ENCODE assay signal across 23 cellular contexts in the genomic region with DNA sequence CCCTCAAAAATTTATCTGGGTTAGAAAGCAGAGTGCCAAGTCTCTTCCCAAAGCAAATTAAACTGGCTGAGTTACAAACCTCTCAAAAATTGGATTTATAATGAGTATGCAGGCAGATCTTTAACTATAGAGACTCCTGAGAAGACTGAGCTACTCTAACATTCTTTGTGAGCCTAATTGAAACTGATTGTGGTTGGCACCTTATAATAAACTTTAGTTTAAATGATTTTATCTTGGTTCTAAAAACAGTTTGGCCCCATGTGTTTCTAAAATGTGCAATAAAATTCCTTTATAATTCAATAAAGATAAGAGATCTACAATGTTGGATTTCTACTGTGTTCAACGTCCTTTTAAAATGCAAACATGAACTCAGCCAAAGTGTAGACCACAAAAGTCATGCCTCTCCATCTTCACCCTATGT.
"Had no signal": no experiment of that assay in that cellular context is flagged by ENCODE, and none has a peak within 500 bp of the region (broad histone marks: within the 10 kb centered on the region; RNA-seq: fewer than 3 reads in every experiment).

No MANE protein-coding gene starts in this region.

- H3K9me3 Mint-ChIP-seq: neural crest cell; stimulated activated naive B cell treated with anti-CD40 and anti-IgM and Interleukin-4, amounts not matched to agents 10 μg/mL and 1 μg/mL and 100 μg/mL, for 72 hours had no signal

- H3K4me3 Mint-ChIP-seq: natural killer cell; neural crest cell; stimulated activated naive B cell treated with anti-CD40 and anti-IgM and Interleukin-4, amounts not matched to agents 10 μg/mL and 1 μg/mL and 100 μg/mL, for 72 hours; stimulated activated naive CD8-positive, alpha-beta T cell treated with anti-CD3 and anti-CD28 coated beads, Interleukin-15, amount 100 ng/mL, for 72 hours had no signal

- H3K4me1 Mint-ChIP-seq: natural killer cell; neural crest cell; stimulated activated naive B cell treated with anti-CD40 and anti-IgM and Interleukin-4, amounts not matched to agents 10 μg/mL and 1 μg/mL and 100 μg/mL, for 72 hours; stimulated activated naive CD8-positive, alpha-beta T cell treated with anti-CD3 and anti-CD28 coated beads, Interleukin-15, amount 100 ng/mL, for 72 hours had no signal

- H3K27me3 Mint-ChIP-seq: progenitor cell of endocrine pancreas; stimulated activated naive B cell treated with anti-CD40 and anti-IgM and Interleukin-4, amounts not matched to agents 10 μg/mL and 1 μg/mL and 100 μg/mL, for 72 hours; stimulated activated naive CD8-positive, alpha-beta T cell treated with anti-CD3 and anti-CD28 coated beads, Interleukin-15, amount 100 ng/mL, for 72 hours had no signal

- DNase-seq: cortex of kidney; dorsolateral prefrontal cortex; effector CD8-positive, alpha-beta T cell; foreskin melanocyte; head of caudate nucleus; hypothalamus; kidney glomerular epithelial cell; mammary epithelial cell; natural killer cell; pancreas; stimulated activated CD4-positive, alpha-beta T cell treated with anti-CD3 and anti-CD28 coated beads, Interleukin-2, amount 100 ng/mL, for 24 hours; stimulated activated CD4-positive, alpha-beta T cell treated with anti-CD3 and anti-CD28 coated beads, Interleukin-4, amount 100 ng/mL, for 4 hours; stimulated activated naive B cell treated with anti-CD40 and anti-IgM and Interleukin-4, amounts not matched to agents 10 μg/mL and 1 μg/mL and 100 μg/mL, for 72 hours; stimulated activated naive CD8-positive, alpha-beta T cell treated with anti-CD3 and anti-CD28 coated beads, Interleukin-15, amount 100 ng/mL, for 72 hours; testis; upper lobe of right lung had no signal

- H3K36me3 Mint-ChIP-seq: natural killer cell; stimulated activated naive B cell treated with anti-CD40 and anti-IgM and Interleukin-4, amounts not matched to agents 10 μg/mL and 1 μg/mL and 100 μg/mL, for 72 hours had no signal

- ATAC-seq: left lobe of liver; natural killer cell; pancreas; sciatic nerve; stimulated activated naive B cell treated with anti-CD40 and anti-IgM and Interleukin-4, amounts not matched to agents 10 μg/mL and 1 μg/mL and 100 μg/mL, for 72 hours; stimulated activated naive CD8-positive, alpha-beta T cell treated with anti-CD3 and anti-CD28 coated beads, Interleukin-15, amount 100 ng/mL, for 72 hours; upper lobe of right lung had no signal

- H3K4me3 ChIP-seq: dorsolateral prefrontal cortex, pancreas, skin epidermis, testis, tibial nerve, upper lobe of right lung, vagina had no signal

- H3K27ac Mint-ChIP-seq: natural killer cell; progenitor cell of endocrine pancreas; stimulated activated naive B cell treated with anti-CD40 and anti-IgM and Interleukin-4, amounts not matched to agents 10 μg/mL and 1 μg/mL and 100 μg/mL, for 72 hours; stimulated activated naive CD8-positive, alpha-beta T cell treated with anti-CD3 and anti-CD28 coated beads, Interleukin-15, amount 100 ng/mL, for 72 hours had no signal
